ENCODE assay signal across 8 cellular contexts in the genomic region with DNA sequence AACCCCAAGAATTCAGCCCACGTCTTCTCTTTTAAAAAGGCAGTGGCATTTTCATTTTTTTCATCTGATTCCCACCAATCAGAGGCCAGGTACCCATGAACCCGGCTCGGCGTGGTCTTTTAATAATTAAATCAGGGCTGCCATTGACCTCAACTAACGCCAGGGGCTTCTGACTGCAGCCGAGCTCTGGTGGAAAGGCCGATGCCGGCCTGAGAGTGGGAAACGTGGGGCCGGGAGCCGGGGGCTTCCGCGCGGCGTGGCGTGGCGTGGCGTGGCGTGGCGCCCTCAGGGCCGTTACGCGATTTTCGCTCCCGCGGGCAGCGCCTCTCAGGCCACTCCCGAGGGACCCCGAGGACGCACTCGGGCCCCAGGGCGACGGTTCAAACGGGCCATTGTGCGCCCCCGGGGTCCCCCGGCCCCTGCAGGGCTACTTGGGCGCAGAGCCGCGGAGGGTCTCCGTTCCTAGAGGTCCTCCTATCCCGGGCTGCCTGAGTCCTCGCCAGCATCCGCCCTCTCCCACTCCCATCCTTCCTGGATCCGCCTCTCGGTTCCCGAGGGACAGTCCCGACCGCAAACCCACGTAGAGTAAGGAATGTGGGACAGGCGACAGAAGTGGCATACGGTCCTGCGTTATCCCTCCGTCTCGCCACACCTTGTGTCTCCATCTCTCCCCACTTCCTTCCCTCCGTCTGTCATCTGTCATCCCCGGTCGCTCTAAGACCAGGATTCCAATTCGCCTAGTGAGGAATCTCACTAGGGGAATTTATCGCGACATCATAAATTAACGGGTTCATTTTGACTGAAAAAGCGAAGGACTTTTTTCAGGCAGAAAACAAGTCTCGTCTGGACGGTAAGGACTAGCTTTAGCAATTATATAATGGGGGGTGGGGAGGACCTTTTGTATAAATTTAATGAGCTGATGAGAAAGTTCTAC. TPM values are rescaled to one million over a fixed set of nuclear protein-coding genes. Genes with fewer than 3 reads are reported as not detected.
A peak's percentile ranks its signal among the peaks of the same experiment; 100 is the strongest.
DNase-seq lines count a peak whose midpoint lies in the region; ATAC-seq and TF ChIP-seq lines count a peak whose summit lies in the region.

No MANE protein-coding gene starts in this region.

- H3K9me3 ChIP-seq in left lung: no peaks in the 10 kb centered on the region

- intact Hi-C loops in activated CD4-positive, alpha-beta T cell treated with anti-CD3 and anti-CD28 coated beads, Interleukin-2, amount 10 ng/mL, durations not matched to agents 24 days and 14 days (cut with micrococcal nuclease): loop anchor here (2.0 to 10.0 kb wide), 6 partner anchors 15 to 1137 kb away; a partner anchor contains a TSS
- intact Hi-C loops in left lung (cut with DNase I): no loop called here

- H3K27me3 Mint-ChIP-seq in activated CD4-positive, alpha-beta T cell treated with anti-CD3 and anti-CD28 coated beads, Interleukin-2, amount 10 ng/mL, durations not matched to agents 24 days and 14 days: peaks cover 10% of the 10 kb centered on the region

- H3K27ac ChIP-seq in left lung: peak overlapping the region; percentile 85 to 91

- no peaks in the 10 kb centered on the region for H3K9me3 Mint-ChIP-seq in activated CD4-positive, alpha-beta T cell treated with anti-CD3 and anti-CD28 coated beads, Interleukin-2, amount 10 ng/mL, durations not matched to agents 24 days and 14 days

- peaks cover 13 to 23% of the 10 kb centered on the region in 2 donors for H3K4me1 ChIP-seq in left lung

- H3K36me3 Mint-ChIP-seq in activated CD4-positive, alpha-beta T cell treated with anti-CD3 and anti-CD28 coated beads, Interleukin-2, amount 10 ng/mL, durations not matched to agents 24 days and 14 days (ENCODE audit: low read depth): peaks cover 11% of the 10 kb centered on the region

- ATAC-seq in GM18520 (IDR thresholded peaks at IDR 0.05; ENCODE audit: unreplicated experiment) (peak; percentile 27), HG03045 (IDR thresholded peaks at IDR 0.05; ENCODE audit: unreplicated experiment) (peak; percentile 36), left lung (peak; percentile 71)

- H3K4me3 Mint-ChIP-seq in activated CD4-positive, alpha-beta T cell treated with anti-CD3 and anti-CD28 coated beads, Interleukin-2, amount 10 ng/mL, durations not matched to agents 24 days and 14 days: peak overlapping the region; percentile 98

- peaks cover 0 to 3% of the 10 kb centered on the region in 2 donors for H3K27me3 ChIP-seq in left lung

- H3K4me1 Mint-ChIP-seq in activated CD4-positive, alpha-beta T cell treated with anti-CD3 and anti-CD28 coated beads, Interleukin-2, amount 10 ng/mL, durations not matched to agents 24 days and 14 days: peaks cover 34% of the 10 kb centered on the region

- H3K27ac Mint-ChIP-seq in activated CD4-positive, alpha-beta T cell treated with anti-CD3 and anti-CD28 coated beads, Interleukin-2, amount 10 ng/mL, durations not matched to agents 24 days and 14 days: peak overlapping the region; percentile 89

- peak overlapping the region; percentile 67 to 89 for H3K4me3 ChIP-seq in left lung

- no peaks in the 10 kb centered on the region for H3K36me3 ChIP-seq in left lung

- TF ChIP-seq CTCF in left lung (IDR thresholded peaks at IDR 0.05): peak; percentile 22 to 36

- DNase-seq in AG08396 (ENCODE audit: low spot score): peak; percentile 87
- peak; percentile 42 for DNase-seq in NCI-H345 treated with DMSO at 0.1 percent for 48 hours (lab: John Stamatoyannopoulos, UW; ENCODE audit: unreplicated experiment)
- DNase-seq in activated CD4-positive, alpha-beta T cell treated with anti-CD3 and anti-CD28 coated beads, Interleukin-2, amount 10 ng/mL, durations not matched to agents 24 days and 14 days: peak; percentile 79
- peak; percentile 84 for DNase-seq in dermis blood vessel endothelial cell
- peak; percentile 60 to 86 for DNase-seq in left lung
- DNase-seq in stimulated activated CD4-positive, alpha-beta T cell treated with anti-CD3 and anti-CD28 coated beads, Interleukin-4, amount 100 ng/mL, for 1 hour: peak; percentile 36

RNA-seq across cellular contexts. Expression of a gene that starts 0.9 kb away (rescaled TPM):
- total RNA-seq in activated CD4-positive, alpha-beta T cell treated with anti-CD3 and anti-CD28 coated beads, Interleukin-2, amount 10 ng/mL, durations not matched to agents 24 days and 14 days: 37.2 and 40.0 TPM in 2 replicates
- 32.0 and 35.2 TPM in 2 replicates for total RNA-seq in dermis blood vessel endothelial cell
- 10 to 100 TPM; 20.4 to 22.6 TPM for total RNA-seq in left lung

Comparison
In these comparisons a context has a peak if more than half of its experiments do, and no peak if none do; other contexts are left out.
1. Peak in every context shown above with its lines: DNase-seq, ATAC-seq, H3K4me3 ChIP-seq and H3K27ac ChIP-seq.
2. DNase-seq: peak in every context shown above with its lines; median percentile 87 in AG08396; 84 in dermis blood vessel endothelial cell; 79 in activated CD4-positive, alpha-beta T cell treated with anti-CD3 and anti-CD28 coated beads, Interleukin-2, amount 10 ng/mL, durations not matched to agents 24 days and 14 days; 73 in left lung; 42 in NCI-H345 treated with DMSO at 0.1 percent for 48 hours; 36 in stimulated activated CD4-positive, alpha-beta T cell treated with anti-CD3 and anti-CD28 coated beads, Interleukin-4, amount 100 ng/mL, for 1 hour.